Comparison of ENCODE assay signal across 1 cellular context in the genomic region with DNA sequence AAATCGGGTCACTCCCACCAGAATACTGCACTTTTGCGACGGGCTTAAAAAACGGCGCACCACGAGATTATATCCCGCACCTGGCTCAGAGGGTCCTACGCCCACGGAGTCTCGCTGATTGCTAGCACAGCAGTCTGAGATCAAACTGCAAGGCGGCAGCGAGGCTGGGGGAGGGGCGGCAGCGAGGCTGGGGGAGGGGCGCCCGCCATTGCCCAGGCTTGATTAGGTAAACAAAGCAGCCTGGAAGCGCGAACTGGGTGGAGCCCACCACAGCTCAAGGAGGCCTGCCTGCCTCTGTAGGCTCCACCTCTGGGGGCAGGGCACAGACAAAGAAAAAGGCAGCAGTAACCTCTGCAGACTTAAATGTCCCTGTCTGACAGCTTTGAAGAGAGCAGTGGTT.
TF ChIP-seq lines count a peak whose summit lies in the region.

No MANE protein-coding gene starts in this region.

TF ChIP-seq in K562, 482 proteins besides CTCF, POLR2A, EP300 and RAD21 (continued from another document):
- TF ChIP-seq, protein P1, sequence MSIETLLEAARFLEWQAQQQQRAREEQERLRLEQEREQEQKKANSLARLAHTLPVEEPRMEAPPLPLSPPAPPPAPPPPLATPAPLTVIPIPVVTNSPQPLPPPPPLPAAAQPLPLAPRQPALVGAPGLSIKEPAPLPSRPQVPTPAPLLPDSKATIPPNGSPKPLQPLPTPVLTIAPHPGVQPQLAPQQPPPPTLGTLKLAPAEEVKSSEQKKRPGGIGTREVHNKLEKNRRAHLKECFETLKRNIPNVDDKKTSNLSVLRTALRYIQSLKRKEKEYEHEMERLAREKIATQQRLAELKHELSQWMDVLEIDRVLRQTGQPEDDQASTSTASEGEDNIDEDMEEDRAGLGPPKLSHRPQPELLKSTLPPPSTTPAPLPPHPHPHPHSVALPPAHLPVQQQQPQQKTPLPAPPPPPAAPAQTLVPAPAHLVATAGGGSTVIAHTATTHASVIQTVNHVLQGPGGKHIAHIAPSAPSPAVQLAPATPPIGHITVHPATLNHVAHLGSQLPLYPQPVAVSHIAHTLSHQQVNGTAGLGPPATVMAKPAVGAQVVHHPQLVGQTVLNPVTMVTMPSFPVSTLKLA (conservative IDR thresholded peaks at IDR 0.05), result 0 out of 4 replicates have a peak, but pooled peaks of 1 of the 2 experiments have one; percentile 23
